ENCODE assay signal across 8 cellular contexts in genomic region chr17:21053056-21053455, GRCh38. TPM values are rescaled to one million over a fixed set of nuclear protein-coding genes. Genes with fewer than 3 reads are reported as not detected.
DNase-seq lines count a peak whose midpoint lies in the region; ATAC-seq and TF ChIP-seq lines count a peak whose summit lies in the region.
"Not testable (repeated sequence)": the region's sequence is repeated elsewhere in the genome, so short reads cannot be mapped to it uniquely, and the experiment has no call there.

No MANE protein-coding gene starts in this region.

- not testable (repeated sequence) for H3K9me3 Mint-ChIP-seq in activated B cell treated with CpG ODN at 0.5 μM for 24 hours

- H3K4me3 Mint-ChIP-seq in activated B cell treated with CpG ODN at 0.5 μM for 24 hours = peak overlapping the region; percentile 62

- POLR2A ChIA-PET in activated B cell treated with CpG ODN at 0.5 μM for 24 hours (lab: Charles Lee) = interaction anchor here (0.6 to 4.3 kb wide), 6 partner anchors 10 to 284 kb away, joined by 3 to 68 read pairs (median 3); partner anchors contain the start of gene USP22

- not testable (repeated sequence) for H3K27me3 Mint-ChIP-seq in activated B cell treated with CpG ODN at 0.5 μM for 24 hours

- not testable (repeated sequence) for H3K36me3 Mint-ChIP-seq in activated B cell treated with CpG ODN at 0.5 μM for 24 hours (ENCODE audit: low read depth)

- H3K4me3 ChIP-seq in GM12865 (ENCODE audit: low read depth, low read length) = not testable (repeated sequence)

- not testable (repeated sequence) for H3K27ac Mint-ChIP-seq in activated B cell treated with CpG ODN at 0.5 μM for 24 hours

- H3K4me1 Mint-ChIP-seq in activated B cell treated with CpG ODN at 0.5 μM for 24 hours = peaks cover 30% of the 10 kb centered on the region

- peak; percentile 67 for DNase-seq in GM12865 (ENCODE audit: low read depth)
- not testable (repeated sequence) for DNase-seq in activated B cell treated with CpG ODN at 0.5 μM for 24 hours

- intact Hi-C loops in activated B cell treated with CpG ODN at 0.5 μM for 24 hours (cut with micrococcal nuclease) = loop anchor here (1.0 kb wide), 1 partner anchor 10 kb away; the partner anchor contains the start of gene USP22

- not testable (repeated sequence) for TF ChIP-seq CTCF in GM12865 (IDR thresholded peaks at IDR 0.05; ENCODE audit: insufficient read depth, low read depth, low read length, missing control alignments); activated B cell treated with CpG ODN at 0.5 μM for 24 hours (IDR thresholded peaks at IDR 0.05)

- ATAC-seq in GM18868 (IDR thresholded peaks at IDR 0.05; ENCODE audit: unreplicated experiment) = peak; percentile 76
- ATAC-seq in GM19452 (IDR thresholded peaks at IDR 0.05; ENCODE audit: unreplicated experiment) = peak; percentile 76
- ATAC-seq in GM21717 (IDR thresholded peaks at IDR 0.05; ENCODE audit: unreplicated experiment) = peak; percentile 66
- peak; percentile 76 for ATAC-seq in HG02852 (IDR thresholded peaks at IDR 0.05; ENCODE audit: unreplicated experiment)
- ATAC-seq in HG03139 (IDR thresholded peaks at IDR 0.05; ENCODE audit: unreplicated experiment) = peak; percentile 52
- ATAC-seq in HG03565 (IDR thresholded peaks at IDR 0.05; ENCODE audit: unreplicated experiment) = peak; percentile 71
- peak; percentile 86 for ATAC-seq in activated B cell treated with CpG ODN at 0.5 μM for 24 hours (ENCODE audit: low read depth)

- CTCF ChIA-PET in activated B cell treated with CpG ODN at 0.5 μM for 24 hours (lab: Charles Lee) = interaction anchor here (1.1 to 2.2 kb wide), 2 partner anchors 10 to 47 kb away, joined by 3 to 13 read pairs; partner anchors contain the start of gene USP22

RNA-seq across cellular contexts. Expression of gene USP22, which starts 10.2 kb away (rescaled TPM):
- 128 and 156 TPM in 2 replicates for total RNA-seq in activated B cell treated with CpG ODN at 0.5 μM for 24 hours
